ENCODE assay signal across 17 cellular contexts in genomic region chr3:64276131-64276530, GRCh38. TPM values are rescaled to one million over a fixed set of nuclear protein-coding genes. Genes with fewer than 3 reads are reported as not detected.
DNase-seq lines count a peak whose midpoint lies in the region; ATAC-seq, FAIRE-seq and TF ChIP-seq lines count a peak whose summit lies in the region.
"Had no signal": no experiment of that assay in that cellular context is flagged by ENCODE, and none has a peak within 500 bp of the region (broad histone marks: within the 10 kb centered on the region; RNA-seq: fewer than 3 reads in every experiment).

No MANE protein-coding gene starts in this region.

- no peak overlapping the region for H2AK5ac ChIP-seq in IMR-90 (ENCODE audit: low read depth, low read length)

- no peaks in the 10 kb centered on the region for H3K27me3 ChIP-seq in IMR-90 (ENCODE audit: control insufficient read depth, insufficient read depth, low read length)
- H3K27me3 ChIP-seq in endothelial cell of umbilical vein (ENCODE audit: control insufficient read depth in 2 of 2, insufficient read depth in 2 of 2, low read length in 2 of 2) = peaks cover 3 to 13% of the 10 kb centered on the region in 2 experiments
- no peaks in the 10 kb centered on the region for H3K27me3 ChIP-seq in tibial artery
- H3K27me3 ChIP-seq: BLaER1 had no signal

- H3K9me3 Mint-ChIP-seq in nephron progenitor cell = peaks cover 15% of the 10 kb centered on the region
- H3K9me3 Mint-ChIP-seq: CD8-positive, alpha-beta memory T cell had no signal

- no peaks in the 10 kb centered on the region for H3K79me2 ChIP-seq in endothelial cell of umbilical vein (ENCODE audit: control insufficient read depth, insufficient read depth, low read length)

- H3K4me3 ChIP-seq in IMR-90 (ENCODE audit: insufficient read depth, low read depth, low read length) = no peak overlapping the region
- no peak overlapping the region for H3K4me3 ChIP-seq in endothelial cell of umbilical vein (replicated peaks in 1 of 3; ENCODE audit: insufficient read depth in 1 of 3, low read depth in 1 of 3, low read length in 3 of 3)
- no peak overlapping the region for H3K4me3 ChIP-seq in tibial artery
- H3K4me3 ChIP-seq: BLaER1 had no signal

- H3K79me1 ChIP-seq in IMR-90 (ENCODE audit: low read depth in 1 of 2, low read length in 2 of 2) = no peaks in the 10 kb centered on the region

- intact Hi-C loops in IMR-90 (cut with micrococcal nuclease) = no loop called here
- intact Hi-C loops in endothelial cell of umbilical vein (cut with micrococcal nuclease) = no loop called here
- intact Hi-C loops in tibial artery (cut with DNase I; ENCODE audit: low total_unique reads) = no loop called here

- dilution Hi-C loops in IMR-90 (cut with HindIII; ENCODE audit: low sequenced_read_pairs, unreplicated experiment) = no loop called here
- dilution Hi-C loops in endothelial cell of umbilical vein (cut with MboI; ENCODE audit: extremely low pct_ligation_motif_present, low sequenced_read_pairs) = no loop called here

- H4K91ac ChIP-seq in IMR-90 (ENCODE audit: insufficient read depth, low read depth, low read length) = no peak overlapping the region

- no peak overlapping the region for H3K23ac ChIP-seq in IMR-90 (ENCODE audit: low read depth, low read length)

- no peak overlapping the region for H3K14ac ChIP-seq in IMR-90 (replicated peaks; ENCODE audit: low read depth, low read length)

- no peak for TF ChIP-seq CTCF in IMR-90 (conservative IDR thresholded peaks at IDR 0.05; ENCODE audit: low read depth, low read length)
- TF ChIP-seq CTCF in endothelial cell of umbilical vein (IDR thresholded peaks at IDR 0.05; ENCODE audit: extremely low read depth in 1 of 2, insufficient read depth in 1 of 2, low read depth in 1 of 2, low read length in 2 of 2) = no peak
- TF ChIP-seq CTCF in nephron progenitor cell (IDR thresholded peaks at IDR 0.05) = no peak
- TF ChIP-seq CTCF in tibial artery (IDR thresholded peaks at IDR 0.05) = no peak

- DNase-seq in NCI-H2171 treated with DMSO at 0.1 percent for 48 hours (lab: John Stamatoyannopoulos, UW) (peak; percentile 29), NCI-H2171 (lab: John Stamatoyannopoulos, UW) (no peak), IMR-90 (no peak), endothelial cell of umbilical vein (ENCODE audit: low read depth, low spot score) (no peak), nephron progenitor cell (no peak), tibial artery (no peak), NCI-H2107 (lab: John Stamatoyannopoulos, UW) (no peak)
- DNase-seq: 8988T; AML-193; Caco-2; CD8-positive, alpha-beta memory T cell; DND-41; GDM1; H7 had no signal

- H3K4me1 ChIP-seq in IMR-90 (ENCODE audit: control insufficient read depth, insufficient read depth, low read length) (no peaks in the 10 kb centered on the region), endothelial cell of umbilical vein (ENCODE audit: control insufficient read depth, extremely low read depth, insufficient read depth, low read length) (peaks cover 4% of the 10 kb centered on the region), tibial artery (no peaks in the 10 kb centered on the region)
- H3K4me1 ChIP-seq: BLaER1 had no signal

- ATAC-seq in IMR-90 (ENCODE audit: low read depth) = no peak
- ATAC-seq: HepG2 had no signal

- no peak overlapping the region for H4K5ac ChIP-seq in IMR-90 (ENCODE audit: low read depth, low read length)

- H4K8ac ChIP-seq in IMR-90 (ENCODE audit: low read depth in 2 of 2, low read length in 2 of 2) = no peak overlapping the region

- no CpG with 5 or more reads among the region's 3 CpGs for WGBS in IMR-90 (ENCODE audit: extremely low coverage in 2 of 2, insufficient read length in 1 of 2), 2 experiments

- H3K4me2 ChIP-seq in IMR-90 (ENCODE audit: low read depth, low read length) (no peak overlapping the region), endothelial cell of umbilical vein (ENCODE audit: insufficient read depth, low read length) (no peak overlapping the region)
- H3K4me2 ChIP-seq: BLaER1 had no signal

- H3K4me1 Mint-ChIP-seq in nephron progenitor cell = peaks cover 35% of the 10 kb centered on the region
- H3K4me1 Mint-ChIP-seq: CD8-positive, alpha-beta memory T cell had no signal

- no peak overlapping the region for H2BK120ac ChIP-seq in IMR-90 (ENCODE audit: low read depth, low read length)

- no peak overlapping the region for H3K27ac ChIP-seq in IMR-90 (ENCODE audit: insufficient read depth, low read length)
- no peak overlapping the region for H3K27ac ChIP-seq in endothelial cell of umbilical vein (ENCODE audit: insufficient read depth, low read depth, low read length)
- H3K27ac ChIP-seq in tibial artery = no peak overlapping the region
- H3K27ac ChIP-seq: BLaER1 had no signal

- no peaks in the 10 kb centered on the region for H4K20me1 ChIP-seq in IMR-90 (ENCODE audit: insufficient read depth, low read length)
- no peaks in the 10 kb centered on the region for H4K20me1 ChIP-seq in endothelial cell of umbilical vein (replicated peaks; ENCODE audit: control insufficient read depth, extremely low read depth, insufficient read depth, low read length)
- H4K20me1 ChIP-seq: BLaER1 had no signal

- no peaks in the 10 kb centered on the region for H3K36me3 Mint-ChIP-seq in nephron progenitor cell (ENCODE audit: low read depth)
- H3K36me3 Mint-ChIP-seq: CD8-positive, alpha-beta memory T cell had no signal

- no peak overlapping the region for H2BK20ac ChIP-seq in IMR-90 (ENCODE audit: low read depth, low read length)

- no peaks in the 10 kb centered on the region for H3K9me1 ChIP-seq in IMR-90 (ENCODE audit: insufficient read depth, low read length)
- no peaks in the 10 kb centered on the region for H3K9me1 ChIP-seq in endothelial cell of umbilical vein (replicated peaks; ENCODE audit: control insufficient read depth, extremely low read depth, insufficient read depth, low read length)

- H3K27ac Mint-ChIP-seq in nephron progenitor cell = peak overlapping the region; percentile 33
- H3K27ac Mint-ChIP-seq: CD8-positive, alpha-beta memory T cell had no signal

- no TSS peak for BruUV-seq in IMR-90 (replicated peaks; lab: Mats Ljungman, UMichigan)
- no TSS peak for BruUV-seq in endothelial cell of umbilical vein (replicated peaks; lab: Mats Ljungman, UMichigan)

- H3K27me3 Mint-ChIP-seq in nephron progenitor cell (ENCODE audit: low read depth, poor library complexity) = peaks cover 4% of the 10 kb centered on the region
- H3K27me3 Mint-ChIP-seq: CD8-positive, alpha-beta memory T cell had no signal

- no peak overlapping the region for H2AK9ac ChIP-seq in IMR-90 (replicated peaks; ENCODE audit: low read depth, low read length, poor library complexity)

- H3K18ac ChIP-seq in IMR-90 (ENCODE audit: low read depth, low read length) = no peak overlapping the region

- no peak overlapping the region for H2AFZ ChIP-seq in IMR-90 (replicated peaks; ENCODE audit: low read length, poor library complexity)
- H2AFZ ChIP-seq in endothelial cell of umbilical vein (ENCODE audit: low read depth, low read length) = no peak overlapping the region

- in situ Hi-C loops in IMR-90 (cut with MboI; ENCODE audit: low sequenced_read_pairs) = no loop called here

- FAIRE-seq in endothelial cell of umbilical vein (lab: Jason Lieb, UNC) = peak; percentile 38
- FAIRE-seq: HepG2, HTR-8/SVneo had no signal

- H3K4ac ChIP-seq in IMR-90 (ENCODE audit: low read depth, low read length) = no peak overlapping the region

- H3K9me3 ChIP-seq in IMR-90 (ENCODE audit: control insufficient read depth, insufficient read depth, low read length) (no peaks in the 10 kb centered on the region), endothelial cell of umbilical vein (replicated peaks; ENCODE audit: control insufficient read depth, insufficient read depth, low read length) (no peaks in the 10 kb centered on the region), tibial artery (no peaks in the 10 kb centered on the region)
- H3K9me3 ChIP-seq: Caco-2 had no signal

- no peak overlapping the region for H3K56ac ChIP-seq in IMR-90 (ENCODE audit: extremely low read depth, insufficient read depth, low read length)

- no peak overlapping the region for H3K4me3 Mint-ChIP-seq in nephron progenitor cell
- H3K4me3 Mint-ChIP-seq: CD8-positive, alpha-beta memory T cell had no signal

- no peak overlapping the region for H2BK15ac ChIP-seq in IMR-90 (ENCODE audit: low read depth, low read length)

- H3K36me3 ChIP-seq in IMR-90 (ENCODE audit: control insufficient read depth, insufficient read depth, low read length) = no peaks in the 10 kb centered on the region
- no peaks in the 10 kb centered on the region for H3K36me3 ChIP-seq in endothelial cell of umbilical vein (ENCODE audit: control insufficient read depth in 2 of 2, extremely low read depth in 1 of 2, insufficient read depth in 2 of 2, low read length in 2 of 2)
- H3K36me3 ChIP-seq in tibial artery = no peaks in the 10 kb centered on the region
- H3K36me3 ChIP-seq: BLaER1 had no signal

- no peak overlapping the region for H2BK5ac ChIP-seq in IMR-90 (ENCODE audit: low read depth, low read length, poor library complexity, severe bottlenecking)

- CTCF ChIA-PET in IMR-90 (lab: Yijun Ruan, JAX) (interaction anchor here (1.3 kb wide), 1 partner anchor 8 kb away, joined by 3 read pairs; no protein-coding TSS in a partner anchor), endothelial cell of umbilical vein (lab: Charles Lee) (interaction anchor here (1.1 kb wide), 1 partner anchor 10 kb away, joined by 3 read pairs; no protein-coding TSS in a partner anchor)

- H3K9ac ChIP-seq in IMR-90 (ENCODE audit: low read depth, low read length) (no peak overlapping the region), endothelial cell of umbilical vein (replicated peaks; ENCODE audit: extremely low read depth, insufficient read depth, low read length) (no peak overlapping the region)
- H3K9ac ChIP-seq: BLaER1 had no signal

- POLR2A ChIA-PET in IMR-90 (lab: Charles Lee; ENCODE audit: unreplicated experiment) = no interaction called here
- POLR2A ChIA-PET in endothelial cell of umbilical vein (lab: Charles Lee) = no interaction called here

- TF ChIP-seq POLR2A in IMR-90 (IDR thresholded peaks at IDR 0.05; ENCODE audit: low read depth, low read length) = no peak
- TF ChIP-seq POLR2A in endothelial cell of umbilical vein (IDR thresholded peaks at IDR 0.05; ENCODE audit: low read depth, low read length) = no peak

- no peak for TF ChIP-seq RAD21 in IMR-90 (IDR thresholded peaks at IDR 0.05; ENCODE audit: low read length)

RNA-seq across cellular contexts. Expression of gene PRICKLE2, which starts 50.9 kb away (rescaled TPM):
- 14.2 and 16.7 TPM in 2 replicates for total RNA-seq in IMR-90 (2012; rRNA removed)
- 4.1 TPM in 2 replicates for polyA plus RNA-seq in IMR-90 (2012; rRNA removed)
- polyA plus RNA-seq in IMR-90 (2012; cell fraction: cytosol; rRNA removed) = 2.0 and 2.4 TPM in 2 replicates
- polyA plus RNA-seq in IMR-90 (2012; cell fraction: nucleus; rRNA removed; ENCODE audit: low replicate concordance) = 12.8 and 23.0 TPM in 2 replicates
- total RNA-seq in endothelial cell of umbilical vein = 7.1 and 8.9 TPM in 2 replicates
- polyA plus RNA-seq in endothelial cell of umbilical vein = 2.8 and 3.0 TPM in 2 replicates
- 1.5 and 1.6 TPM in 2 replicates for polyA plus RNA-seq in endothelial cell of umbilical vein (2011; cell fraction: cytosol; rRNA removed)
- polyA plus RNA-seq in endothelial cell of umbilical vein (2011; cell fraction: nucleus; rRNA removed) = 12.1 and 12.7 TPM in 2 replicates
- 0.75 and 1.1 TPM in 2 replicates for polyA plus RNA-seq in endothelial cell of umbilical vein (2012)
- polyA minus RNA-seq in endothelial cell of umbilical vein = 16.5 and 17.3 TPM in 2 replicates
- polyA minus RNA-seq in endothelial cell of umbilical vein (2011; cell fraction: cytosol; rRNA and poly(A)+ RNA removed) = not detected
- polyA minus RNA-seq in endothelial cell of umbilical vein (2011; cell fraction: nucleus; rRNA and poly(A)+ RNA removed) = 39.9 and 44.2 TPM in 2 replicates
- total RNA-seq: CD8-positive, alpha-beta memory T cell had no signal
- polyA plus RNA-seq: CD8-positive, alpha-beta memory T cell had no signal
